Comparison of ENCODE assay signal across 2 cellular contexts in genomic region chr6:106083618-106084017, GRCh38.
A peak's percentile ranks its signal among the peaks of the same experiment; 100 is the strongest.
TF ChIP-seq lines count a peak whose summit lies in the region.

No MANE protein-coding gene starts in this region.

TF ChIP-seq in IMR-90, 13 proteins besides CTCF, POLR2A, EP300 and RAD21:
- no peak for TF ChIP-seq SMC3 (IDR thresholded peaks at IDR 0.05; ENCODE audit: low read depth, low read length)
- no peak for TF ChIP-seq FOS (IDR thresholded peaks at IDR 0.05; ENCODE audit: low read depth, low read length)
- TF ChIP-seq RFX5 (IDR thresholded peaks at IDR 0.05; ENCODE audit: low read depth, low read length) = no peak
- no peak for TF ChIP-seq CEBPB (IDR thresholded peaks at IDR 0.05; ENCODE audit: low read depth, low read length)
- TF ChIP-seq USF2 (IDR thresholded peaks at IDR 0.05; ENCODE audit: low read depth, low read length) = no peak
- TF ChIP-seq NFE2L2 (IDR thresholded peaks at IDR 0.05; ENCODE audit: low read depth, low read length) = no peak
- no peak for TF ChIP-seq MAFK (IDR thresholded peaks at IDR 0.05; ENCODE audit: low read depth, low read length)
- no peak for TF ChIP-seq ELK1 (IDR thresholded peaks at IDR 0.05; ENCODE audit: borderline replicate concordance, low read depth, low read length)
- no peak for TF ChIP-seq RCOR1 (IDR thresholded peaks at IDR 0.05; ENCODE audit: insufficient replicate concordance, low read length)
- no peak for TF ChIP-seq MXI1 (IDR thresholded peaks at IDR 0.05; ENCODE audit: borderline replicate concordance, low read depth, low read length)
- TF ChIP-seq MAZ (IDR thresholded peaks at IDR 0.05; ENCODE audit: borderline replicate concordance, low read depth, low read length) = no peak
- no peak for TF ChIP-seq BHLHE40 (IDR thresholded peaks at IDR 0.05; ENCODE audit: low read depth, low read length)
- TF ChIP-seq CHD1 (IDR thresholded peaks at IDR 0.05; ENCODE audit: low read depth, low read length) = no peak

TF ChIP-seq in GM12878, 131 proteins besides CTCF, POLR2A, EP300 and RAD21:
- TF ChIP-seq ATF2 (IDR thresholded peaks at IDR 0.05; ENCODE audit: low read length) (0 out of 2 replicates have a peak, but pooled peaks have one; percentile 33), RUNX3 (IDR thresholded peaks at IDR 0.05; ENCODE audit: low read length) (peak; percentile 26; the same call in 1 of the 2 replicates), PAX5 (IDR thresholded peaks at IDR 0.05; ENCODE audit: borderline replicate concordance, low read depth, low read length) (no peak), RELB (IDR thresholded peaks at IDR 0.05; ENCODE audit: low read depth) (no peak), PRDM15 (CRISPR knock-in tag; IDR thresholded peaks at IDR 0.05) (no peak), YBX1 (IDR thresholded peaks at IDR 0.05) (no peak), NFIC (IDR thresholded peaks at IDR 0.05; ENCODE audit: low read depth, low read length) (peak; percentile 12; the same call in 1 of the 2 replicates), SRF (IDR thresholded peaks at IDR 0.05; ENCODE audit: low read depth in 2 of 2, low read length in 2 of 2) (no peak), FOXM1 (IDR thresholded peaks at IDR 0.05; ENCODE audit: low read depth, low read length) (0 out of 2 replicates have a peak, but pooled peaks have one; percentile 32), TCF12 (IDR thresholded peaks at IDR 0.05; ENCODE audit: low read depth, low read length) (peak; percentile 61; the same call in 1 of the 2 replicates), CUX1 (IDR thresholded peaks at IDR 0.05; ENCODE audit: insufficient replicate concordance, low read depth, low read length) (no peak)
TF ChIP-seq in GM12878: peak in this region for 5.
